Comparison of ENCODE assay signal across 8 cellular contexts in the genomic region with DNA sequence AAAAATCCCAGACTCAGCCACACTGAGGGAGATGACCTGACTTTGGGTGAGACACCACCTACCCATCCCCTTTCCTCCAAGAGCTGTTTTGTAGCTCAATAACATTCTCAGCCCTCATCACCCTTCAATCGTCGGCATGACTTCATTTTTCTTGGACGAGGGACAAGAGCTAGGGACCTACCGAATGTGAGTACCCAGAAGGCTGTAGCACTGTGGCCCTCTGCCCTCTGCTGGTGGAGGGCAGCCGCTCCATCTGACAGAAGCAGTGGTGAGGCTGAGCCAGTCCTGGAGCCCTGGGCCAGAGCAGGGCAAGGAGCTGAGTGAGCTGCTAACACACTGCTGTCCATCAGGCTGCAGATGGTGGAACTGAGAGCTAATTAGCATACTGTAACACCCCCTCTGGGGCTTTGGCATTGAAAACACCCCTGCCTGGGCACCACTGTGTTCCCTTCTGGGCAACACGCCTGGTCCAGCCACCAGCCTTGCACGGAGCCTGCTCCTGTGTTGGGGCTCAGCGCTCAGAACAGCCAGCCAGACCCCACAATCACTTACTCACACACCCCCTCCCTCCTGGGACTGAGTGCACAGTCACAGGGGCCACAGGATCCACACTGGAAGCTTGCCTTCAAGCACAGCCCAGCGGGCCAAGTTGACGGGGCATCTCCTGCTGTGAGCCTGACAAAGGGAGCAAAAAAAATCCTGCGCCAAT. TPM values are rescaled to one million over a fixed set of nuclear protein-coding genes. Genes with fewer than 3 reads are reported as not detected.
DNase-seq lines count a peak whose midpoint lies in the region; ATAC-seq and TF ChIP-seq lines count a peak whose summit lies in the region.

No MANE protein-coding gene starts in this region.

- H2AK5ac ChIP-seq in IMR-90 (ENCODE audit: low read depth, low read length) = peak overlapping the region; percentile 23; the same call in 1 of the 2 replicates

- H3K9ac ChIP-seq in IMR-90 (ENCODE audit: low read depth, low read length) = no peak overlapping the region

- DNase-seq in NCI-H1092 (lab: John Stamatoyannopoulos, UW) = peak; percentile 7
- DNase-seq in NCI-H1092 treated with DMSO at 0.1 percent for 48 hours (lab: John Stamatoyannopoulos, UW) = no peak
- peak; percentile 64 for DNase-seq in IMR-90
- peak in 1 of 2 donors; percentile 45 for DNase-seq in activated naive CD4-positive, alpha-beta T cell treated with anti-CD3 and anti-CD28 coated beads, Interleukin-2, amount 50 U/mL, for 72 hours (ENCODE audit: low spot score in 2 of 2)
- peak in 1 of 2 donors; percentile 26 for DNase-seq in left colon
- DNase-seq in coronary artery (ENCODE audit: low spot score) = no peak

- no peak overlapping the region for H3K4me2 ChIP-seq in IMR-90 (ENCODE audit: low read depth, low read length)

- no peak overlapping the region for H3K4ac ChIP-seq in IMR-90 (ENCODE audit: low read depth, low read length)

- intact Hi-C loops in IMR-90 (cut with micrococcal nuclease) = loop anchor here (2.0 kb wide), 1 partner anchor 120 kb away; no protein-coding TSS in a partner anchor
- intact Hi-C loops in left colon (cut with DNase I, micrococcal nuclease) = no loop called here

- 0 out of 2 replicates have a peak overlapping the region, but pooled peaks have one; percentile 10 for H2BK20ac ChIP-seq in IMR-90 (ENCODE audit: low read depth, low read length)

- no peaks in the 10 kb centered on the region for H3K79me1 ChIP-seq in IMR-90 (ENCODE audit: low read depth in 1 of 2, low read length in 2 of 2)

- H4K5ac ChIP-seq in IMR-90 (ENCODE audit: low read depth, low read length) = no peak overlapping the region

- 61% methylated on average over 7 of the region's 11 CpGs; no CpG with 5 or more reads in 1 of the 2 experiments for WGBS in IMR-90 (ENCODE audit: extremely low coverage in 2 of 2, insufficient read length in 1 of 2), 2 experiments

- H3K4me3 ChIP-seq in IMR-90 (ENCODE audit: insufficient read depth, low read depth, low read length) (no peak overlapping the region), coronary artery (no peak overlapping the region)

- H2BK15ac ChIP-seq in IMR-90 (ENCODE audit: low read depth, low read length) = no peak overlapping the region

- ATAC-seq in IMR-90 (ENCODE audit: low read depth) (peak; percentile 69), left colon (peak; percentile 69), GM21526 (IDR thresholded peaks at IDR 0.05; ENCODE audit: low FRiP score, unreplicated experiment) (no peak), HG02870 (IDR thresholded peaks at IDR 0.05; ENCODE audit: unreplicated experiment) (no peak)
- peak; percentile 73 to 79 for ATAC-seq in activated naive CD4-positive, alpha-beta T cell treated with anti-CD3 and anti-CD28 coated beads, Interleukin-2, amount 50 U/mL, for 72 hours

- H2AFZ ChIP-seq in IMR-90 (replicated peaks; ENCODE audit: low read length, poor library complexity) = peak overlapping the region; percentile 71

- H3K14ac ChIP-seq in IMR-90 (replicated peaks; ENCODE audit: low read depth, low read length) = no peak overlapping the region

- no peaks in the 10 kb centered on the region for H4K20me1 ChIP-seq in IMR-90 (ENCODE audit: insufficient read depth, low read length)

- H2BK120ac ChIP-seq in IMR-90 (ENCODE audit: low read depth, low read length) = no peak overlapping the region

- CTCF ChIA-PET in IMR-90 (lab: Yijun Ruan, JAX) = interaction anchor here (0.6 to 2.0 kb wide), 7 partner anchors 8 to 157 kb away, joined by 3 to 11 read pairs (median 3); no protein-coding TSS in a partner anchor

- H3K9me1 ChIP-seq in IMR-90 (ENCODE audit: insufficient read depth, low read length) = no peaks in the 10 kb centered on the region

- H2BK5ac ChIP-seq in IMR-90 (ENCODE audit: low read depth, low read length, poor library complexity, severe bottlenecking) = no peak overlapping the region

- no peaks in the 10 kb centered on the region for H3K36me3 ChIP-seq in IMR-90 (ENCODE audit: control insufficient read depth, insufficient read depth, low read length)

- H3K36me3 Mint-ChIP-seq in activated naive CD4-positive, alpha-beta T cell treated with anti-CD3 and anti-CD28 coated beads, Interleukin-2, amount 50 U/mL, for 72 hours = no peaks in the 10 kb centered on the region

- TF ChIP-seq CTCF in IMR-90 (conservative IDR thresholded peaks at IDR 0.05; ENCODE audit: low read depth, low read length) (peak; percentile 64), coronary artery (IDR thresholded peaks at IDR 0.05) (no peak)

- peak; percentile 71 for TF ChIP-seq RAD21 in IMR-90 (IDR thresholded peaks at IDR 0.05; ENCODE audit: low read length)

- peaks cover 0 to 3% of the 10 kb centered on the region in 2 donors for H3K9me3 Mint-ChIP-seq in activated naive CD4-positive, alpha-beta T cell treated with anti-CD3 and anti-CD28 coated beads, Interleukin-2, amount 50 U/mL, for 72 hours

- H3K18ac ChIP-seq in IMR-90 (ENCODE audit: low read depth, low read length) = no peak overlapping the region

- no peak for TF ChIP-seq POLR2A in IMR-90 (IDR thresholded peaks at IDR 0.05; ENCODE audit: low read depth, low read length)

- no TSS peak for BruUV-seq in IMR-90 (replicated peaks; lab: Mats Ljungman, UMichigan)

- dilution Hi-C loops in IMR-90 (cut with HindIII; ENCODE audit: low sequenced_read_pairs, unreplicated experiment) = no loop called here

- no peak overlapping the region for H4K91ac ChIP-seq in IMR-90 (ENCODE audit: insufficient read depth, low read depth, low read length)

- H3K56ac ChIP-seq in IMR-90 (ENCODE audit: extremely low read depth, insufficient read depth, low read length) = no peak overlapping the region

- peak overlapping the region; percentile 47 for H2AK9ac ChIP-seq in IMR-90 (replicated peaks; ENCODE audit: low read depth, low read length, poor library complexity)

- POLR2A ChIA-PET in IMR-90 (lab: Charles Lee; ENCODE audit: unreplicated experiment) = no interaction called here

- H3K4me1 ChIP-seq in IMR-90 (ENCODE audit: control insufficient read depth, insufficient read depth, low read length) = peaks cover 6% of the 10 kb centered on the region

- H3K9me3 ChIP-seq in IMR-90 (ENCODE audit: control insufficient read depth, insufficient read depth, low read length) = no peaks in the 10 kb centered on the region

- H3K27ac ChIP-seq in IMR-90 (ENCODE audit: insufficient read depth, low read length) (no peak overlapping the region), coronary artery (no peak overlapping the region)

- H3K27ac Mint-ChIP-seq in activated naive CD4-positive, alpha-beta T cell treated with anti-CD3 and anti-CD28 coated beads, Interleukin-2, amount 50 U/mL, for 72 hours = no peak overlapping the region

- no peak overlapping the region for H3K23ac ChIP-seq in IMR-90 (ENCODE audit: low read depth, low read length)

- H4K8ac ChIP-seq in IMR-90 (ENCODE audit: low read depth in 2 of 2, low read length in 2 of 2) = no peak overlapping the region

- in situ Hi-C loops in IMR-90 (cut with MboI; ENCODE audit: low sequenced_read_pairs) = no loop called here

- no peaks in the 10 kb centered on the region for H3K27me3 ChIP-seq in IMR-90 (ENCODE audit: control insufficient read depth, insufficient read depth, low read length)

TF ChIP-seq in IMR-90, 13 proteins besides CTCF, POLR2A, EP300 and RAD21:
- TF ChIP-seq, protein P1, sequence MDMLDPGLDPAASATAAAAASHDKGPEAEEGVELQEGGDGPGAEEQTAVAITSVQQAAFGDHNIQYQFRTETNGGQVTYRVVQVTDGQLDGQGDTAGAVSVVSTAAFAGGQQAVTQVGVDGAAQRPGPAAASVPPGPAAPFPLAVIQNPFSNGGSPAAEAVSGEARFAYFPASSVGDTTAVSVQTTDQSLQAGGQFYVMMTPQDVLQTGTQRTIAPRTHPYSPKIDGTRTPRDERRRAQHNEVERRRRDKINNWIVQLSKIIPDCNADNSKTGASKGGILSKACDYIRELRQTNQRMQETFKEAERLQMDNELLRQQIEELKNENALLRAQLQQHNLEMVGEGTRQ (IDR thresholded peaks at IDR 0.05; ENCODE audit: low read depth, low read length) = no peak
- TF ChIP-seq RFX5 (IDR thresholded peaks at IDR 0.05; ENCODE audit: low read depth, low read length) = no peak
- no peak for TF ChIP-seq MAFK (IDR thresholded peaks at IDR 0.05; ENCODE audit: low read depth, low read length)
- no peak for TF ChIP-seq CHD1 (IDR thresholded peaks at IDR 0.05; ENCODE audit: low read depth, low read length)
- peak; percentile 71 for TF ChIP-seq SMC3 (IDR thresholded peaks at IDR 0.05; ENCODE audit: low read depth, low read length)
- no peak for TF ChIP-seq NFE2L2 (IDR thresholded peaks at IDR 0.05; ENCODE audit: low read depth, low read length)
- TF ChIP-seq MXI1 (IDR thresholded peaks at IDR 0.05; ENCODE audit: borderline replicate concordance, low read depth, low read length) = no peak

RNA-seq across cellular contexts. Expression of a gene that starts 18.3 kb away (rescaled TPM):
- 0.54 and 0.56 TPM in 2 replicates for total RNA-seq in IMR-90 (2012; rRNA removed)
- polyA plus RNA-seq in IMR-90 (2012; rRNA removed) = 2.2 and 2.4 TPM in 2 replicates
- 1.4 and 4.4 TPM in 2 replicates for polyA plus RNA-seq in IMR-90 (2012; cell fraction: cytosol; rRNA removed)
- polyA plus RNA-seq in IMR-90 (2012; cell fraction: nucleus; rRNA removed; ENCODE audit: low replicate concordance) = 1.0 and 2.3 TPM in 2 replicates
- not detected for total RNA-seq in activated naive CD4-positive, alpha-beta T cell treated with anti-CD3 and anti-CD28 coated beads, Interleukin-2, amount 50 U/mL, for 72 hours
- 1 to 10 TPM; 1.6 to 1.9 TPM for total RNA-seq in left colon

RNA-seq across cellular contexts. Expression of a gene that starts 51.0 kb away (rescaled TPM):
- total RNA-seq in IMR-90 (2012; rRNA removed) (18.1 and 18.8 TPM in 2 replicates), left colon (1 to 10 TPM; 4.4 to 9.5 TPM)
- polyA plus RNA-seq in IMR-90 (2012; rRNA removed) = 6.7 and 8.7 TPM in 2 replicates
- polyA plus RNA-seq in IMR-90 (2012; cell fraction: cytosol; rRNA removed) = 7.9 and 12.1 TPM in 2 replicates
- 13.9 and 33.7 TPM in 2 replicates for polyA plus RNA-seq in IMR-90 (2012; cell fraction: nucleus; rRNA removed; ENCODE audit: low replicate concordance)
- 10 to 100 TPM in 1 of 2 donors, 1 to 10 TPM in 1; 6.4 to 10.1 TPM for total RNA-seq in activated naive CD4-positive, alpha-beta T cell treated with anti-CD3 and anti-CD28 coated beads, Interleukin-2, amount 50 U/mL, for 72 hours

Comparison
In these comparisons a context has a peak if more than half of its experiments do, and no peak if none do; other contexts are left out.
1. DNase-seq: peak in NCI-H1092 (single experiment) and IMR-90 (single experiment); none in NCI-H1092 treated with DMSO at 0.1 percent for 48 hours (single experiment) and coronary artery (single experiment).
2. ATAC-seq: peak in IMR-90 (single experiment), activated naive CD4-positive, alpha-beta T cell treated with anti-CD3 and anti-CD28 coated beads, Interleukin-2, amount 50 U/mL, for 72 hours (2 of 2) and left colon (single experiment); none in GM21526 (single experiment) and HG02870 (single experiment).